In genomic region chr17:4988168-4988567, GRCh38 we compare ENCODE assay signal across 6 cellular contexts. TPM values are rescaled to one million over a fixed set of nuclear protein-coding genes. Genes with fewer than 3 reads are reported as not detected.
DNase-seq lines count a peak whose midpoint lies in the region; ATAC-seq and TF ChIP-seq lines count a peak whose summit lies in the region.

No MANE protein-coding gene starts in this region.

- WGBS in mesendoderm (ENCODE audit: extremely low coverage, insufficient coverage, low lambda C conversion rate) = no CpG with 5 or more reads among the region's 10 CpGs

- H2BK5ac ChIP-seq in mesendoderm (ENCODE audit: low read length) = no peak overlapping the region

- peaks cover 6% of the 10 kb centered on the region; the same call in 1 of the 2 replicates for H3K36me3 ChIP-seq in DOHH2 (ENCODE audit: control insufficient read depth, low read length)
- no peaks in the 10 kb centered on the region for H3K36me3 ChIP-seq in mesendoderm (ENCODE audit: control insufficient read depth, insufficient read depth, low read length)

- no peaks in the 10 kb centered on the region for H3K9me3 ChIP-seq in DOHH2 (ENCODE audit: control insufficient read depth, insufficient read depth, low read length)

- no peak overlapping the region for H2BK120ac ChIP-seq in mesendoderm (ENCODE audit: low read depth, low read length)

- H3K4ac ChIP-seq in mesendoderm (ENCODE audit: low read depth, low read length) = no peak overlapping the region

- peaks cover 29% of the 10 kb centered on the region for H3K79me2 ChIP-seq in DOHH2 (ENCODE audit: control insufficient read depth, low read length)
- H3K79me2 ChIP-seq in mesendoderm (ENCODE audit: control insufficient read depth, insufficient read depth, low read length) = no peaks in the 10 kb centered on the region

- no peaks in the 10 kb centered on the region for H3K27me3 ChIP-seq in DOHH2 (ENCODE audit: control insufficient read depth, low read length)
- no peaks in the 10 kb centered on the region for H3K27me3 ChIP-seq in mesendoderm (ENCODE audit: insufficient read depth, low read length, poor library complexity)

- peak overlapping the region; percentile 88 for H3K56ac ChIP-seq in mesendoderm (ENCODE audit: low read length)

- peak overlapping the region; percentile 91 for H3K4me3 ChIP-seq in DOHH2 (ENCODE audit: low read length)
- peak overlapping the region; percentile 43 for H3K4me3 ChIP-seq in mesendoderm (ENCODE audit: low read length)

- no peak for DNase-seq in activated naive CD4-positive, alpha-beta T cell treated with anti-CD3 and anti-CD28 coated beads, Interleukin-2, amount 50 U/mL, for 72 hours (ENCODE audit: low spot score in 2 of 2)
- DNase-seq in mesendoderm (no peak), GOT3 (lab: John Stamatoyannopoulos, UW) (no peak), SIG-M5 (lab: John Stamatoyannopoulos, UW) (no peak)
- no peak for DNase-seq in central memory CD4-positive, alpha-beta T cell

- H3F3A ChIP-seq in DOHH2 (ENCODE audit: control insufficient read depth, insufficient read depth) = peaks cover 4% of the 10 kb centered on the region; the same call in 1 of the 2 replicates

- H3K9ac ChIP-seq in mesendoderm (ENCODE audit: low read length) = peak overlapping the region; percentile 79

- H3K4me1 ChIP-seq in DOHH2 (ENCODE audit: control insufficient read depth, low read length) (peaks cover 32% of the 10 kb centered on the region), mesendoderm (ENCODE audit: control insufficient read depth, low read depth, low read length) (peaks cover 6% of the 10 kb centered on the region)

- H3K27ac Mint-ChIP-seq in activated naive CD4-positive, alpha-beta T cell treated with anti-CD3 and anti-CD28 coated beads, Interleukin-2, amount 50 U/mL, for 72 hours = peak overlapping the region; percentile 91 to 97

- no peaks in the 10 kb centered on the region for H4K20me1 ChIP-seq in DOHH2 (ENCODE audit: control insufficient read depth, insufficient read depth, low read depth, low read length)

- ATAC-seq in activated naive CD4-positive, alpha-beta T cell treated with anti-CD3 and anti-CD28 coated beads, Interleukin-2, amount 50 U/mL, for 72 hours = peak in 1 of 2 donors; percentile 19

- peak overlapping the region; percentile 13 for H3K18ac ChIP-seq in mesendoderm (ENCODE audit: low read length)

- H3K23ac ChIP-seq in mesendoderm (ENCODE audit: low read length) = peak overlapping the region; percentile 32

- H4K8ac ChIP-seq in mesendoderm (ENCODE audit: low read depth, low read length) = no peak overlapping the region

- H3K36me3 Mint-ChIP-seq in activated naive CD4-positive, alpha-beta T cell treated with anti-CD3 and anti-CD28 coated beads, Interleukin-2, amount 50 U/mL, for 72 hours = peaks cover 5 to 12% of the 10 kb centered on the region in 2 donors

- H2BK15ac ChIP-seq in mesendoderm (replicated peaks; ENCODE audit: low read depth) = no peak overlapping the region

- no peaks in the 10 kb centered on the region for H3K9me3 Mint-ChIP-seq in activated naive CD4-positive, alpha-beta T cell treated with anti-CD3 and anti-CD28 coated beads, Interleukin-2, amount 50 U/mL, for 72 hours

- peak overlapping the region; percentile 51 for H3K27ac ChIP-seq in DOHH2 (ENCODE audit: low read depth, low read length)
- no peak overlapping the region for H3K27ac ChIP-seq in mesendoderm (ENCODE audit: low read depth, low read length)

- no peak for TF ChIP-seq CTCF in DOHH2 (IDR thresholded peaks at IDR 0.05; ENCODE audit: low read depth, low read length, poor library complexity, severe bottlenecking)

- H3K9me2 ChIP-seq in DOHH2 (replicated peaks; ENCODE audit: control insufficient read depth, low read length) = no peaks in the 10 kb centered on the region

- peak overlapping the region; percentile 90 for H3K4me2 ChIP-seq in DOHH2 (ENCODE audit: low read length)
- H3K4me2 ChIP-seq in mesendoderm (ENCODE audit: low read length) = peak overlapping the region; percentile 95

- no peak overlapping the region for H2AK5ac ChIP-seq in mesendoderm (ENCODE audit: low read length)

- no peak overlapping the region for H4K5ac ChIP-seq in mesendoderm (ENCODE audit: low read length)

- no peaks in the 10 kb centered on the region for H3K79me1 ChIP-seq in mesendoderm (ENCODE audit: low read length)

RNA-seq across cellular contexts. Expression of gene CAMTA2, which starts 0.7 kb away (rescaled TPM):
- 10 to 100 TPM; 66.2 to 82.3 TPM for total RNA-seq in activated naive CD4-positive, alpha-beta T cell treated with anti-CD3 and anti-CD28 coated beads, Interleukin-2, amount 50 U/mL, for 72 hours
- polyA plus RNA-seq in mesendoderm (2013, experiment 1 of 2) = 8.5 TPM
- 9.6 TPM for polyA plus RNA-seq in mesendoderm (2013, experiment 2 of 2)

RNA-seq across cellular contexts. Expression of gene INCA1, which starts 9.2 kb away (rescaled TPM):
- 1 to 10 TPM in 1 of 2 donors, under 1 TPM in 1; 0.53 to 2.6 TPM for total RNA-seq in activated naive CD4-positive, alpha-beta T cell treated with anti-CD3 and anti-CD28 coated beads, Interleukin-2, amount 50 U/mL, for 72 hours
- 0.63 TPM for polyA plus RNA-seq in mesendoderm (2013, experiment 1 of 2)
- polyA plus RNA-seq in mesendoderm (2013, experiment 2 of 2) = 0.69 TPM

RNA-seq across cellular contexts. Expression of gene KIF1C, which starts 9.6 kb away (rescaled TPM):
- total RNA-seq in activated naive CD4-positive, alpha-beta T cell treated with anti-CD3 and anti-CD28 coated beads, Interleukin-2, amount 50 U/mL, for 72 hours = 10 to 100 TPM; 37.9 to 42.4 TPM
- polyA plus RNA-seq in mesendoderm (2013, experiment 1 of 2) = 37.6 TPM
- polyA plus RNA-seq in mesendoderm (2013, experiment 2 of 2) = 37.2 TPM

RNA-seq across cellular contexts. Expression of gene SPAG7, which starts 20.6 kb away (rescaled TPM):
- 10 to 100 TPM; 70.3 to 94.6 TPM for total RNA-seq in activated naive CD4-positive, alpha-beta T cell treated with anti-CD3 and anti-CD28 coated beads, Interleukin-2, amount 50 U/mL, for 72 hours
- polyA plus RNA-seq in mesendoderm (2013, experiment 1 of 2) = 65.0 TPM
- polyA plus RNA-seq in mesendoderm (2013, experiment 2 of 2) = 63.7 TPM

RNA-seq across cellular contexts. Expression of gene ENO3, which starts 37.2 kb away (rescaled TPM):
- total RNA-seq in activated naive CD4-positive, alpha-beta T cell treated with anti-CD3 and anti-CD28 coated beads, Interleukin-2, amount 50 U/mL, for 72 hours = 10 to 100 TPM; 32.1 to 47.9 TPM
- 8.2 TPM for polyA plus RNA-seq in mesendoderm (2013, experiment 1 of 2)
- polyA plus RNA-seq in mesendoderm (2013, experiment 2 of 2) = 9.8 TPM
